ENCODE assay signal across 18 cellular contexts in the genomic region with DNA sequence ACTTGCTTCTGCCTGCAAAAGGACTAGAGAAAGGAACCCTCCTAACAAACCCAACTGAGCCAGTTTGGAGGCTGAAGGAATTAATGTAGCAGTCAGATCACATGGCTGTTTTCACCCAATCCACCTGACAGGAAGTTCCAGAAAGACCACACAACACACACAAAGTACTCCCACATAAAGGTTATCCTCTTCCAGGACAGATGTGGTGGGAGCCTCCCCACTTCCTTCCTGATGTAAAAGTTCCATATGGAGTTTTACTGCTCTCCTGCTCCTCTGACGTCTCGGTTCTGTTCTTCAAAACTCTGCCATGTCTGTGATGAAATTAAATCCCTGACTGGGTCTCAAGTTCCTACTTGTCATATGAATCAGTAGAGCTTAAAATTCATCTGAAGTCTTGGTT.
A peak's percentile ranks its signal among the peaks of the same experiment; 100 is the strongest.
DNase-seq lines count a peak whose midpoint lies in the region; ATAC-seq, FAIRE-seq and TF ChIP-seq lines count a peak whose summit lies in the region.
"Had no signal": no experiment of that assay in that cellular context is flagged by ENCODE, and none has a peak within 500 bp of the region (broad histone marks: within the 10 kb centered on the region; RNA-seq: fewer than 3 reads in every experiment).

No MANE protein-coding gene starts in this region.

- no peak overlapping the region for H3K4me3 Mint-ChIP-seq in CD8-positive, alpha-beta T cell
- H3K4me3 Mint-ChIP-seq: CD14-positive monocyte; CD4-positive, alpha-beta T cell had no signal

- no peaks in the 10 kb centered on the region for H3K27me3 ChIP-seq in CD8-positive, alpha-beta T cell (ENCODE audit: insufficient read depth, low read length)
- no peaks in the 10 kb centered on the region for H3K27me3 ChIP-seq in effector memory CD4-positive, alpha-beta T cell (replicated peaks; ENCODE audit: control insufficient read depth, insufficient read depth, low read length, poor library complexity, severe bottlenecking)

- POLR2A ChIA-PET in CD8-positive, alpha-beta T cell (lab: Charles Lee), result no interaction called here

- peaks cover 8% of the 10 kb centered on the region for H3K27me3 Mint-ChIP-seq in CD8-positive, alpha-beta T cell (ENCODE audit: low read depth)

- FAIRE-seq in GM12891 (lab: Jason Lieb, UNC), result no peak
- FAIRE-seq: G401.6, GM19239, H1 had no signal

- no peaks in the 10 kb centered on the region for H3K4me1 ChIP-seq in CD8-positive, alpha-beta T cell (ENCODE audit: insufficient read depth, low read length)
- H3K4me1 ChIP-seq in effector memory CD4-positive, alpha-beta T cell (ENCODE audit: control insufficient read depth, insufficient read depth, low read length, poor library complexity, severe bottlenecking), result no peaks in the 10 kb centered on the region
- H3K4me1 ChIP-seq: Caco-2 had no signal

- no peak overlapping the region for H3K27ac Mint-ChIP-seq in CD8-positive, alpha-beta T cell
- H3K27ac Mint-ChIP-seq: CD4-positive, alpha-beta T cell had no signal

- intact Hi-C loops in CD8-positive, alpha-beta T cell (cut with DNase I, micrococcal nuclease), result no loop called here

- no peak overlapping the region for H3K27ac ChIP-seq in CD8-positive, alpha-beta T cell (ENCODE audit: low read depth, low read length)
- H3K27ac ChIP-seq in effector memory CD4-positive, alpha-beta T cell (ENCODE audit: insufficient read depth, low read length, poor library complexity, severe bottlenecking), result no peak overlapping the region
- H3K27ac ChIP-seq: GM23248 had no signal

- DNase-seq in HFF-Myc (ENCODE audit: extremely low read depth, low read depth) (peak; percentile 24), RPMI7951 (ENCODE audit: low read depth) (peak; percentile 60), fibroblast of villous mesenchyme (ENCODE audit: low read depth) (peak; percentile 37), GM12891 (ENCODE audit: insufficient read length, low spot score) (no peak), NAMALWA (ENCODE audit: low spot score) (no peak)
- no peak for DNase-seq in CD8-positive, alpha-beta T cell
- no peak for DNase-seq in effector memory CD4-positive, alpha-beta T cell
- DNase-seq: Caco-2; CD4-positive, alpha-beta T cell; DMS153; DND-41; GM23248; H7; HCEC 1CT had no signal

- H3K4me1 Mint-ChIP-seq in CD8-positive, alpha-beta T cell (ENCODE audit: low read depth), result no peaks in the 10 kb centered on the region
- H3K4me1 Mint-ChIP-seq: CD14-positive monocyte had no signal

- TF ChIP-seq CTCF in HFF-Myc (IDR thresholded peaks at IDR 0.05; ENCODE audit: low read depth, low read length, missing control alignments) (no peak), fibroblast of villous mesenchyme (IDR thresholded peaks at IDR 0.05; ENCODE audit: insufficient read depth, low read depth, low read length) (no peak)
- TF ChIP-seq CTCF in CD8-positive, alpha-beta T cell (IDR thresholded peaks at IDR 0.05), result no peak

- no peaks in the 10 kb centered on the region for H3K9me3 ChIP-seq in CD8-positive, alpha-beta T cell (ENCODE audit: low read length)
- H3K9me3 ChIP-seq in effector memory CD4-positive, alpha-beta T cell (ENCODE audit: control insufficient read depth, low read length), result no peaks in the 10 kb centered on the region
- H3K9me3 ChIP-seq: Caco-2 had no signal

- H3K4me3 ChIP-seq in HFF-Myc (replicated peaks; ENCODE audit: low read depth, low read length), result no peak overlapping the region
- H3K4me3 ChIP-seq in fibroblast of villous mesenchyme (ENCODE audit: low read depth, low read length), result no peak overlapping the region
- H3K4me3 ChIP-seq in CD8-positive, alpha-beta T cell (ENCODE audit: low read depth, low read length), result no peak overlapping the region
- H3K4me3 ChIP-seq in effector memory CD4-positive, alpha-beta T cell (ENCODE audit: insufficient read depth, low read depth, low read length, poor library complexity, severe bottlenecking), result no peak overlapping the region
- H3K4me3 ChIP-seq: GM23248 had no signal

- ATAC-seq in CD8-positive, alpha-beta T cell, result no peak

- no peaks in the 10 kb centered on the region for H3K9me3 Mint-ChIP-seq in CD8-positive, alpha-beta T cell
- H3K9me3 Mint-ChIP-seq: CD4-positive, alpha-beta T cell had no signal

- no peaks in the 10 kb centered on the region for H3K36me3 ChIP-seq in CD8-positive, alpha-beta T cell (ENCODE audit: insufficient read depth, low read length)
- H3K36me3 ChIP-seq in effector memory CD4-positive, alpha-beta T cell (ENCODE audit: control insufficient read depth, insufficient read depth, low read length), result no peaks in the 10 kb centered on the region

- no peaks in the 10 kb centered on the region for H3K36me3 Mint-ChIP-seq in CD8-positive, alpha-beta T cell
- H3K36me3 Mint-ChIP-seq: CD14-positive monocyte had no signal

- no peak for TF ChIP-seq POLR2A in GM12891 (IDR thresholded peaks at IDR 0.05; ENCODE audit: low read depth, low read length)

- CTCF ChIA-PET in CD8-positive, alpha-beta T cell (lab: Charles Lee), result no interaction called here

TF ChIP-seq in GM12891, 5 proteins besides CTCF, POLR2A, EP300 and RAD21:
- no peak for TF ChIP-seq PAX5 (IDR thresholded peaks at IDR 0.05; ENCODE audit: insufficient read depth, low read length, severe bottlenecking)
- TF ChIP-seq TAF1 (IDR thresholded peaks at IDR 0.05; ENCODE audit: low read depth, low read length), result no peak
- no peak for TF ChIP-seq POU2F2 (IDR thresholded peaks at IDR 0.05; ENCODE audit: low read depth, low read length)
- TF ChIP-seq SPI1 (IDR thresholded peaks at IDR 0.05; ENCODE audit: low read depth, low read length), result no peak
- no peak for TF ChIP-seq POLR2AphosphoS5 (IDR thresholded peaks at IDR 0.05; ENCODE audit: low read depth, low read length)
TF ChIP-seq in GM12891: peak in this region for 0.

Comparison
In these comparisons a context has a peak if more than half of its experiments do, and no peak if none do; other contexts are left out.
1. DNase-seq: peak in HFF-Myc (single experiment), RPMI7951 (single experiment) and fibroblast of villous mesenchyme (single experiment); none in CD8-positive, alpha-beta T cell (0 of 7), effector memory CD4-positive, alpha-beta T cell (0 of 3), GM12891 (single experiment) and NAMALWA (single experiment).